Comparison of ENCODE assay signal across 1 cellular context in the genomic region with DNA sequence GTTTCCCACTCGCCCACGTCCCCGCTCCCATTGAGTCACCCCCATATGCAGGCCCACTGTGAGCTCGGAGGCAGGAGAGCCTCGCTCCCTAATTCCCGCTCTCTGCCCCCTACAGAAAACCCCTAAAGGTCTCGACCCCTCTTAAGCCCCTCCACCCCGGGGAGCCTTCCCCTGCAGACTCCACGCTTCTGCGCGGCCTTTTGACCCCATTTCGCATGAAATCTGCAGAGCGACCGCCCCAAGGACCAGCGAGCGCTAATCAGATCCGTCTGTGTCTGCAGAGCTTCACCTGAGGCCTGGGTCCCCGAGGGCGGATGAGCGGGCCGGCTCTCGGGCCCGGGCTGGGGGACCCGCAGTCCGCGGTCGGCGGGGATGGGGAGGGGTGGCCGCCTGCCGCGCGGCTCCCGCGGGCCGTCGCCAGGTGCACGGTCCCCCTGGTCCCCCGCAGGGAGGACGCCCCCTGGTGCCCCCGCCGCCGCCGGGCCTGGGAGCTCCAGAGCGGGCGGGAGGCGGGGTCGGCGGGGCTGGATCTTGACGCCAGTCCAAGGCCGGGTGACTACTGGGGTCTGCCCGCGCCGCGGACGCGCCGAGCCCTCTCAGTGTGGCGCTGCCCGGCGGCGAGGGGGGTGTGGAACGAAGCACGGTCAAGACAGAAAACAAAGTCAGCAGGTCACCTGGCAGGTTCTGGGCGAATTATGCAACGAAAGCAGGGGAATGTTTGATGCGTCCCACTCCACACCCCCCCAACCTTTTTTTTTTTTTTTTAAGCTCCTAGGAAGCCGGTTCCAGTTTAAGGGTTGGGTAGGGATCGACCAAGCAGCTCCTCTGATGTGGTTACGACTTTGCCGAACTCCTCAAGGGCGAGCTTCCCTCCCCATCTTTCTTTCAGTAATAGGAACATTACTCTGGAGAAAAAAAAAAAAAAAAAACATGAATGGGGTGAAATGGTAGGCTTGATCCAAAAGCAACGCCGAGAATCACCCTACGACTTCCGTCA.
A peak's percentile ranks its signal among the peaks of the same experiment; 100 is the strongest.
TF ChIP-seq lines count a peak whose summit lies in the region.

No MANE protein-coding gene starts in this region.

TF ChIP-seq in HCT116, 20 proteins besides CTCF, POLR2A, EP300 and RAD21:
- TF ChIP-seq ZFX (IDR thresholded peaks at IDR 0.05) (peak; percentile 41; the same call in 1 of the 2 replicates), SIN3A (IDR thresholded peaks at IDR 0.05; ENCODE audit: low read depth) (no peak), TCF7L2 (IDR thresholded peaks at IDR 0.05; ENCODE audit: borderline replicate concordance, extremely low read depth, insufficient read depth, insufficient read length) (peak; percentile 93), FOSL1 (IDR thresholded peaks at IDR 0.05; ENCODE audit: low read depth) (no peak)
- TF ChIP-seq, protein P1, sequence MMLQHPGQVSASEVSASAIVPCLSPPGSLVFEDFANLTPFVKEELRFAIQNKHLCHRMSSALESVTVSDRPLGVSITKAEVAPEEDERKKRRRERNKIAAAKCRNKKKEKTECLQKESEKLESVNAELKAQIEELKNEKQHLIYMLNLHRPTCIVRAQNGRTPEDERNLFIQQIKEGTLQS (IDR thresholded peaks at IDR 0.05), result no peak
